Comparison of ENCODE assay signal across 15 cellular contexts in the genomic region with DNA sequence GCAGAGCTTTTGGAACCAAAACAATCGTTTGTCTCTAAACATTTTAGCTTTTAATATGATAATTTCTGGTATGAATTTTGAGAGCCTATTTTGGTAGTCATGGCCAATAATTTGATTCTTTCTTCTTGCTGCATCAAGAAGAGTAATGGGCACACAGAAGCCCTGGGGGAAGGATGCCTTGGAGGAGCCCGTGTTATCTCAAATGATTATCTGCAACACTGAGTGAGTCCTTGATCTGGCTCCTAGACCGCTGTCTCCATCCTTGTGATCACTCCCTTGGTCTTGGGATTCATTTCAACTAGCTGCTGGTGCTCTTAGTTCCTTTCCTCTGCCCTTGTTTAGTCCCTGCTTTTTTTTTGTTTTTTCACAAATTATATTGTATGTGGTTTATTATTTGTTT.
DNase-seq lines count a peak whose midpoint lies in the region; ATAC-seq and TF ChIP-seq lines count a peak whose summit lies in the region.
"Had no signal": no experiment of that assay in that cellular context is flagged by ENCODE, and none has a peak within 500 bp of the region (broad histone marks: within the 10 kb centered on the region; RNA-seq: fewer than 3 reads in every experiment).

No MANE protein-coding gene starts in this region.

- peak overlapping the region; percentile 25; the same call in 1 of the 2 replicates for H2AK5ac ChIP-seq in IMR-90 (ENCODE audit: low read depth, low read length)

- no peaks in the 10 kb centered on the region for H3K27me3 Mint-ChIP-seq in mesothelial cell of epicardium (ENCODE audit: low read depth)

- H3K4me3 ChIP-seq in IMR-90 (ENCODE audit: insufficient read depth, low read depth, low read length) (no peak overlapping the region), sigmoid colon (no peak overlapping the region), right lobe of liver (no peak overlapping the region), dorsolateral prefrontal cortex (no peak overlapping the region)
- H3K4me3 ChIP-seq: BLaER1 treated with 17β-estradiol and CSF1 and Interleukin-3, amounts not matched to agents 10 nM and 100 nM; GM12878 had no signal

- no peak for TF ChIP-seq RAD21 in IMR-90 (IDR thresholded peaks at IDR 0.05; ENCODE audit: low read length)

- H3K9me1 ChIP-seq in IMR-90 (ENCODE audit: insufficient read depth, low read length), result peaks cover 3% of the 10 kb centered on the region; the same call in 1 of the 2 replicates

- H3K23ac ChIP-seq in IMR-90 (ENCODE audit: low read depth, low read length), result no peak overlapping the region

- H2BK120ac ChIP-seq in IMR-90 (ENCODE audit: low read depth, low read length), result 0 out of 2 replicates have a peak overlapping the region, but pooled peaks have one; percentile 12

- H3K56ac ChIP-seq in IMR-90 (ENCODE audit: extremely low read depth, insufficient read depth, low read length), result no peak overlapping the region

- H3K4me3 Mint-ChIP-seq in mesothelial cell of epicardium, result no peak overlapping the region
- H3K4me3 Mint-ChIP-seq: CD4-positive, CD25-positive, alpha-beta regulatory T cell; H9 had no signal

- ATAC-seq in IMR-90 (ENCODE audit: low read depth) (no peak), SK-N-SH treated with all-trans-retinoic acid at 6 μM for 48 hours (peak; percentile 12; the same call in 1 of the 3 replicates), right lobe of liver (no peak), GM21390 (IDR thresholded peaks at IDR 0.05; ENCODE audit: unreplicated experiment) (no peak)
- ATAC-seq: GM12878 had no signal

- no peak overlapping the region for H3K27ac ChIP-seq in IMR-90 (ENCODE audit: insufficient read depth, low read length)
- H3K27ac ChIP-seq in sigmoid colon, result peak overlapping the region in 3 of 4 donors; percentile 52 to 67 (median 55)
- H3K27ac ChIP-seq in right lobe of liver, result no peak overlapping the region
- H3K27ac ChIP-seq in dorsolateral prefrontal cortex, result no peak overlapping the region
- H3K27ac ChIP-seq: BLaER1 treated with 17β-estradiol and CSF1 and Interleukin-3, amounts not matched to agents 10 nM and 100 nM had no signal

- H3K4me2 ChIP-seq in IMR-90 (ENCODE audit: low read depth, low read length), result no peak overlapping the region

- peaks cover 19% of the 10 kb centered on the region for H3K4me1 Mint-ChIP-seq in mesothelial cell of epicardium

- POLR2A ChIA-PET in IMR-90 (lab: Charles Lee; ENCODE audit: unreplicated experiment), result interaction anchor here (0.6 kb wide), 1 partner anchor 14 kb away, joined by 3 read pairs; no protein-coding TSS in a partner anchor

- no peak overlapping the region; the same call in 1 of the 2 replicates for H4K5ac ChIP-seq in IMR-90 (ENCODE audit: low read depth, low read length)

- no TSS peak for BruUV-seq in IMR-90 (replicated peaks; lab: Mats Ljungman, UMichigan)

- H3K14ac ChIP-seq in IMR-90 (replicated peaks; ENCODE audit: low read depth, low read length), result 0 out of 2 replicates have a peak overlapping the region, but pooled peaks have one; percentile 20

- H2BK20ac ChIP-seq in IMR-90 (ENCODE audit: low read depth, low read length), result no peak overlapping the region

- H4K91ac ChIP-seq in IMR-90 (ENCODE audit: insufficient read depth, low read depth, low read length), result no peak overlapping the region

- no peaks in the 10 kb centered on the region for H3K79me1 ChIP-seq in IMR-90 (ENCODE audit: low read depth in 1 of 2, low read length in 2 of 2)

- H3K27ac Mint-ChIP-seq in mesothelial cell of epicardium, result peak overlapping the region; percentile 50
- H3K27ac Mint-ChIP-seq: CD4-positive, CD25-positive, alpha-beta regulatory T cell; H9 had no signal

- 0% methylated on average over 1 of the region's 3 CpGs; no CpG with 5 or more reads in 1 of the 2 experiments for WGBS in IMR-90 (ENCODE audit: extremely low coverage in 2 of 2, insufficient read length in 1 of 2), 2 experiments
- 63 to 83% methylated on average over 3 of the region's 3 CpGs for WGBS in sigmoid colon, 2 donors
- WGBS in right lobe of liver (ENCODE audit: insufficient coverage, low coverage, low lambda C conversion rate, missing lambda C conversion rate), result 13% methylated on average over 2 of the region's 3 CpGs

- intact Hi-C loops in IMR-90 (cut with micrococcal nuclease), result loop anchor here (2.0 to 5.0 kb wide), 2 partner anchors 33 to 1241 kb away; no protein-coding TSS in a partner anchor
- intact Hi-C loops in sigmoid colon (cut with DNase I), result loop anchor here (5.0 kb wide), 1 partner anchor 566 kb away; a partner anchor contains a TSS
- intact Hi-C loops in right lobe of liver (cut with DNase I), result no loop called here
- intact Hi-C loops in dorsolateral prefrontal cortex (cut with DNase I), result no loop called here

- no peaks in the 10 kb centered on the region for H3K36me3 ChIP-seq in IMR-90 (ENCODE audit: control insufficient read depth, insufficient read depth, low read length)
- H3K36me3 ChIP-seq in sigmoid colon, result no peaks in the 10 kb centered on the region
- H3K36me3 ChIP-seq in right lobe of liver, result no peaks in the 10 kb centered on the region

- H3K18ac ChIP-seq in IMR-90 (ENCODE audit: low read depth, low read length), result no peak overlapping the region; the same call in 1 of the 2 replicates

- TF ChIP-seq EP300 in sigmoid colon (IDR thresholded peaks at IDR 0.05), result no peak

- H3K36me3 Mint-ChIP-seq in mesothelial cell of epicardium, result no peaks in the 10 kb centered on the region
- H3K36me3 Mint-ChIP-seq: CD4-positive, CD25-positive, alpha-beta regulatory T cell had no signal

- no peak overlapping the region for H2BK5ac ChIP-seq in IMR-90 (ENCODE audit: low read depth, low read length, poor library complexity, severe bottlenecking)

- H3K9me3 Mint-ChIP-seq in mesothelial cell of epicardium, result peaks cover 3% of the 10 kb centered on the region
- H3K9me3 Mint-ChIP-seq: CD4-positive, CD25-positive, alpha-beta regulatory T cell; H9 had no signal

- no peak for TF ChIP-seq CTCF in IMR-90 (conservative IDR thresholded peaks at IDR 0.05; ENCODE audit: low read depth, low read length)
- TF ChIP-seq CTCF in mesothelial cell of epicardium (IDR thresholded peaks at IDR 0.05; ENCODE audit: unreplicated experiment), result no peak
- no peak for TF ChIP-seq CTCF in sigmoid colon (IDR thresholded peaks at IDR 0.05)
- no peak for TF ChIP-seq CTCF in right lobe of liver (IDR thresholded peaks at IDR 0.05)
- no peak for TF ChIP-seq CTCF in dorsolateral prefrontal cortex (IDR thresholded peaks at IDR 0.05 in 54 of 56, conservative IDR thresholded peaks at IDR 0.05 in 2 of 56; ENCODE audit: low read depth in 1 of 56, partially characterized antibody in 56 of 56)

- H3K4me1 ChIP-seq in IMR-90 (ENCODE audit: control insufficient read depth, insufficient read depth, low read length) (peaks cover 2% of the 10 kb centered on the region; the same call in 1 of the 2 replicates), sigmoid colon (peaks cover 0 to 25% (median 19%) of the 10 kb centered on the region in 4 donors), right lobe of liver (no peaks in the 10 kb centered on the region)

- H3K27me3 ChIP-seq in IMR-90 (ENCODE audit: control insufficient read depth, insufficient read depth, low read length), result no peaks in the 10 kb centered on the region
- H3K27me3 ChIP-seq in sigmoid colon, result no peaks in the 10 kb centered on the region
- H3K27me3 ChIP-seq in right lobe of liver, result no peaks in the 10 kb centered on the region
- no peaks in the 10 kb centered on the region for H3K27me3 ChIP-seq in dorsolateral prefrontal cortex
- H3K27me3 ChIP-seq: BLaER1 treated with 17β-estradiol and CSF1 and Interleukin-3, amounts not matched to agents 10 nM and 100 nM had no signal

- CTCF ChIA-PET in IMR-90 (lab: Yijun Ruan, JAX), result no interaction called here

- DNase-seq in IMR-90 (no peak), mesothelial cell of epicardium (ENCODE audit: low spot score in 2 of 2, unreplicated experiment in 2 of 2) (no peak), sigmoid colon (no peak), right lobe of liver (no peak), dorsolateral prefrontal cortex (no peak)
- DNase-seq in activated CD4-positive, alpha-beta T cell treated with anti-CD3 and anti-CD28 coated beads for 1 hour, result no peak
- DNase-seq: ACHN; CD4-positive, CD25-positive, alpha-beta regulatory T cell; DMS53; GOT3; H9 had no signal

- no peak overlapping the region for H2AFZ ChIP-seq in IMR-90 (replicated peaks; ENCODE audit: low read length, poor library complexity)

- H3K9me3 ChIP-seq in IMR-90 (ENCODE audit: control insufficient read depth, insufficient read depth, low read length), result no peaks in the 10 kb centered on the region
- no peaks in the 10 kb centered on the region for H3K9me3 ChIP-seq in sigmoid colon
- no peaks in the 10 kb centered on the region for H3K9me3 ChIP-seq in right lobe of liver
- H3K9me3 ChIP-seq: BLaER1 treated with 17β-estradiol and CSF1 and Interleukin-3, amounts not matched to agents 10 nM and 100 nM had no signal

- no peaks in the 10 kb centered on the region for H4K20me1 ChIP-seq in IMR-90 (ENCODE audit: insufficient read depth, low read length)
- H4K20me1 ChIP-seq: BLaER1 treated with 17β-estradiol and CSF1 and Interleukin-3, amounts not matched to agents 10 nM and 100 nM had no signal

- H3K9ac ChIP-seq in IMR-90 (ENCODE audit: low read depth, low read length), result no peak overlapping the region

- peak overlapping the region; percentile 14; the same call in 1 of the 2 replicates for H3K4ac ChIP-seq in IMR-90 (ENCODE audit: low read depth, low read length)

- peak overlapping the region in 1 of 2 experiments; percentile 28; a peak in 2 of 4 replicates for H4K8ac ChIP-seq in IMR-90 (ENCODE audit: low read depth in 2 of 2, low read length in 2 of 2)

- no peak overlapping the region for H2AK9ac ChIP-seq in IMR-90 (replicated peaks; ENCODE audit: low read depth, low read length, poor library complexity)

- dilution Hi-C loops in IMR-90 (cut with HindIII; ENCODE audit: low sequenced_read_pairs, unreplicated experiment), result no loop called here

- in situ Hi-C loops in IMR-90 (cut with MboI; ENCODE audit: low sequenced_read_pairs), result no loop called here

- TF ChIP-seq POLR2A in IMR-90 (IDR thresholded peaks at IDR 0.05; ENCODE audit: low read depth, low read length) (no peak), sigmoid colon (IDR thresholded peaks at IDR 0.05) (no peak), right lobe of liver (IDR thresholded peaks at IDR 0.05) (no peak)

- H2BK15ac ChIP-seq in IMR-90 (ENCODE audit: low read depth, low read length), result no peak overlapping the region; the same call in 2 of the 3 replicates

TF ChIP-seq in IMR-90, 13 proteins besides CTCF, POLR2A, EP300 and RAD21:
- no peak for TF ChIP-seq CHD1 (IDR thresholded peaks at IDR 0.05; ENCODE audit: low read depth, low read length)
- no peak for TF ChIP-seq MAFK (IDR thresholded peaks at IDR 0.05; ENCODE audit: low read depth, low read length)
- TF ChIP-seq BHLHE40 (IDR thresholded peaks at IDR 0.05; ENCODE audit: low read depth, low read length), result no peak

TF ChIP-seq in SK-N-SH treated with all-trans-retinoic acid at 6 μM for 48 hours, 23 proteins besides CTCF, POLR2A, EP300 and RAD21 (continues in another document):
- no peak for TF ChIP-seq CSDC2 (CRISPR knock-in tag; IDR thresholded peaks at IDR 0.05)
- TF ChIP-seq RARB (CRISPR knock-in tag; IDR thresholded peaks at IDR 0.05), result no peak

Comparison
In these comparisons a context has a peak if more than half of its experiments do, and no peak if none do; other contexts are left out.
1. H3K27ac ChIP-seq: peak in sigmoid colon (3 of 4); none in IMR-90 (single experiment), right lobe of liver (0 of 3) and dorsolateral prefrontal cortex (0 of 59).
2. intact Hi-C loops: an anchor here in IMR-90 (2.0 to 5.0 kb wide) and sigmoid colon (5.0 kb wide); none called in right lobe of liver and dorsolateral prefrontal cortex.